ENCODE assay signal across 9 cellular contexts in genomic region chr11:116990061-116990473, GRCh38.
A peak's percentile ranks its signal among the peaks of the same experiment; 100 is the strongest.
DNase-seq lines count a peak whose midpoint lies in the region; ATAC-seq, FAIRE-seq and TF ChIP-seq lines count a peak whose summit lies in the region.
"Had no signal": no experiment of that assay in that cellular context is flagged by ENCODE, and none has a peak within 500 bp of the region (broad histone marks: within the 10 kb centered on the region; RNA-seq: fewer than 3 reads in every experiment).

No MANE protein-coding gene starts in this region.

- H3K4me3 ChIP-seq in astrocyte of the cerebellum (ENCODE audit: low read depth, low read length) (no peak overlapping the region), left ventricle myocardium inferior (no peak overlapping the region), small intestine (ENCODE audit: low read depth in 1 of 2, low read length in 2 of 2) (no peak overlapping the region), suprapubic skin (no peak overlapping the region)

- TF ChIP-seq CTCF in HFFc6 (IDR thresholded peaks at IDR 0.05) (no peak), astrocyte of the cerebellum (IDR thresholded peaks at IDR 0.05; ENCODE audit: low read depth, low read length, missing control alignments) (no peak), left ventricle myocardium inferior (IDR thresholded peaks at IDR 0.05; ENCODE audit: borderline replicate concordance) (no peak), suprapubic skin (IDR thresholded peaks at IDR 0.05) (no peak)

- H3K4me1 ChIP-seq in left ventricle myocardium inferior (peaks cover 67% of the 10 kb centered on the region), small intestine (ENCODE audit: control insufficient read depth in 2 of 2, insufficient read depth in 1 of 2, low read depth in 1 of 2, low read length in 1 of 2) (peaks cover 8 to 23% of the 10 kb centered on the region in 2 donors), suprapubic skin (peaks cover 36% of the 10 kb centered on the region)

- no peak for ATAC-seq in HG03442 (IDR thresholded peaks at IDR 0.05; ENCODE audit: unreplicated experiment)

- in situ Hi-C loops in astrocyte of the cerebellum (cut with HindIII; ENCODE audit: low sequenced_read_pairs) = no loop called here

- H3K36me3 ChIP-seq in left ventricle myocardium inferior = no peaks in the 10 kb centered on the region
- H3K36me3 ChIP-seq in small intestine (ENCODE audit: control insufficient read depth in 2 of 2, insufficient read depth in 2 of 2, low read length in 2 of 2) = no peaks in the 10 kb centered on the region
- H3K36me3 ChIP-seq in suprapubic skin = no peaks in the 10 kb centered on the region

- H3K4me3 Mint-ChIP-seq in HFFc6 = no peak overlapping the region

- no peaks in the 10 kb centered on the region for H3K9me3 ChIP-seq in left ventricle myocardium inferior (replicated peaks)
- H3K9me3 ChIP-seq in small intestine (ENCODE audit: control insufficient read depth, low read depth) = no peaks in the 10 kb centered on the region
- no peaks in the 10 kb centered on the region for H3K9me3 ChIP-seq in suprapubic skin

- no peaks in the 10 kb centered on the region for H3K27me3 ChIP-seq in left ventricle myocardium inferior (ENCODE audit: low read depth)
- no peaks in the 10 kb centered on the region for H3K27me3 ChIP-seq in small intestine (ENCODE audit: control insufficient read depth in 2 of 2, insufficient read depth in 2 of 2, low read length in 2 of 2)
- H3K27me3 ChIP-seq in suprapubic skin = no peaks in the 10 kb centered on the region

- DNase-seq in HFFc6 (peak; percentile 61), astrocyte of the cerebellum (ENCODE audit: low read depth) (peak; percentile 83), left ventricle myocardium inferior (no peak), small intestine (peak; percentile 91), ecto neural progenitor cell (ENCODE audit: low spot score) (no peak), suprapubic skin (ENCODE audit: low spot score in 2 of 2) (no peak)
- no peak for DNase-seq in activated naive CD4-positive, alpha-beta T cell (lab: John Stamatoyannopoulos, UW)
- DNase-seq: stimulated activated CD4-positive, alpha-beta T cell treated with anti-CD3 and anti-CD28 coated beads, Interleukin-1b, Interleukin-23, amount 100 ng/mL, for 48 hours had no signal

- H3K9me3 Mint-ChIP-seq in HFFc6 = no peaks in the 10 kb centered on the region

- TF ChIP-seq EP300 in suprapubic skin (IDR thresholded peaks at IDR 0.05) = no peak

- WGBS in small intestine, 3 donors = 11 to 40% (median 34%) methylated on average over 4 of the region's 4 CpGs
- 39% methylated on average over 4 of the region's 4 CpGs for WGBS in suprapubic skin

- no peak overlapping the region for H3K27ac Mint-ChIP-seq in HFFc6

- TF ChIP-seq POLR2A in suprapubic skin (IDR thresholded peaks at IDR 0.05) = no peak

- H3K36me3 Mint-ChIP-seq in HFFc6 (ENCODE audit: low read depth) = no peaks in the 10 kb centered on the region

- H3K27ac ChIP-seq in left ventricle myocardium inferior (replicated peaks) (peak overlapping the region; percentile 31), small intestine (ENCODE audit: low read depth in 1 of 2, low read length in 1 of 2) (peak overlapping the region in 1 of 2 donors; percentile 37), suprapubic skin (no peak overlapping the region)

- no peaks in the 10 kb centered on the region; the same call in 1 of the 2 replicates for H3K27me3 Mint-ChIP-seq in HFFc6 (ENCODE audit: insufficient read depth)

- intact Hi-C loops in left ventricle myocardium inferior (cut with micrococcal nuclease) = no loop called here

- FAIRE-seq in small intestine (lab: Jason Lieb, UNC) = no peak

- peaks cover 52% of the 10 kb centered on the region for H3K4me1 Mint-ChIP-seq in HFFc6 (ENCODE audit: low read depth)

Comparison
In these comparisons a context has a peak if more than half of its experiments do, and no peak if none do; other contexts are left out.
1. DNase-seq: peak in HFFc6 (single experiment), astrocyte of the cerebellum (single experiment) and small intestine (single experiment); none in left ventricle myocardium inferior (single experiment), ecto neural progenitor cell (single experiment), suprapubic skin (0 of 2) and activated naive CD4-positive, alpha-beta T cell (0 of 4).